1 cellular context compared by ENCODE assay signal in the genomic region with DNA sequence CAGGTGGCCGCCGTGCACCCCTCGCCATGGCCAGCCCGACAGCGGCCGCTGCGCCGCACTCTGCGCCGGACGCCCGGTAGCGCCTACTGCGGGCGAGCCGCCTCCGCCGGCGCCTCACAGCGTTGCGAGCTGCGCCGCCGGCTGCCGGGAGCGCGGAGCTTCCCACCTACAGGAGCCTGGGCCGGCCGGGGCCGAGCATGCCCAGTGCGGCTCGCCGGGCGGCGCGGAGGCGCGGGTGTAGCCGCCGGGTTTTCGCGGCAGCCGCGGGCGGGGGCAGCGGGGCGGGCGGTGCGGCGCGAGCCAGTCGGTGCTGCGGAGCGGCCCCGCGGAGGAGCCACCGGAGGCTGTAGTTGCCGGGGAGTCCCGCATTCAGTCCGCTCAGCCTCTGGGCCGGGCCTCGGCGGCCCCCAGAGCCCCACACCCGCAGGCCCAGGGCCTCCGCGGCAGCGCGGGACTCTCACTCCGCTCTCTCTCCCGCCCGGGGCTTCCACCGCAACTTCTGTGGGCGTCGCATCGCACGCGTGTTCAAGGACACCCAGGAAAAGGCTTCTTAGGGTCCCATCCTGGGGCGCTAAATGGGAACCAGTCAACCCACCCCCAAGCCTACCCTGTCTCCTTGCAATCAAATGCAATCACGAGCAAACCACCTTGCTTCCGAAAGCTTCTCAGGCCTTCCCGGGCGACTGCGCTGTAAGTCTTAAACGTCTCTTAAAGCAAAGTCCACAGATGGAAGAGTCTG.
TF ChIP-seq lines count a peak whose summit lies in the region.

A gene (minus strand): TSS at position 143 of the 739 bp plus-strand sequence. CDS start 20,518 bp downstream, outside the sequence.

TF ChIP-seq in K562, 482 proteins besides CTCF, POLR2A, EP300 and RAD21 (continued from another document and continues in another):
- TF ChIP-seq YBX1 (IDR thresholded peaks at IDR 0.05) (no peak), TRIM28 (IDR thresholded peaks at IDR 0.05) (no peak), ZFX (CRISPR knock-in tag; IDR thresholded peaks at IDR 0.05) (peak; percentile 44; the same call in 1 of the 2 replicates), HIVEP1 (CRISPR knock-in tag; IDR thresholded peaks at IDR 0.05) (no peak), POLR2G (IDR thresholded peaks at IDR 0.05; ENCODE audit: low read depth, low read length) (peak; percentile 90), RCOR1 (IDR thresholded peaks at IDR 0.05; ENCODE audit: borderline replicate concordance in 1 of 2, low read depth in 2 of 2, low read length in 2 of 2) (no peak), TGIF2 (CRISPR knock-in tag; IDR thresholded peaks at IDR 0.05) (no peak), ZNF143 (CRISPR knock-in tag; IDR thresholded peaks at IDR 0.05) (no peak), NELFE (IDR thresholded peaks at IDR 0.05; ENCODE audit: insufficient read depth, insufficient read length) (no peak), ZNF3 (CRISPR knock-in tag; IDR thresholded peaks at IDR 0.05) (no peak), HNRNPL (IDR thresholded peaks at IDR 0.05; ENCODE audit: low read depth, low read length) (0 out of 2 replicates have a peak, but pooled peaks have one; percentile 38)
- TF ChIP-seq, protein P1, sequence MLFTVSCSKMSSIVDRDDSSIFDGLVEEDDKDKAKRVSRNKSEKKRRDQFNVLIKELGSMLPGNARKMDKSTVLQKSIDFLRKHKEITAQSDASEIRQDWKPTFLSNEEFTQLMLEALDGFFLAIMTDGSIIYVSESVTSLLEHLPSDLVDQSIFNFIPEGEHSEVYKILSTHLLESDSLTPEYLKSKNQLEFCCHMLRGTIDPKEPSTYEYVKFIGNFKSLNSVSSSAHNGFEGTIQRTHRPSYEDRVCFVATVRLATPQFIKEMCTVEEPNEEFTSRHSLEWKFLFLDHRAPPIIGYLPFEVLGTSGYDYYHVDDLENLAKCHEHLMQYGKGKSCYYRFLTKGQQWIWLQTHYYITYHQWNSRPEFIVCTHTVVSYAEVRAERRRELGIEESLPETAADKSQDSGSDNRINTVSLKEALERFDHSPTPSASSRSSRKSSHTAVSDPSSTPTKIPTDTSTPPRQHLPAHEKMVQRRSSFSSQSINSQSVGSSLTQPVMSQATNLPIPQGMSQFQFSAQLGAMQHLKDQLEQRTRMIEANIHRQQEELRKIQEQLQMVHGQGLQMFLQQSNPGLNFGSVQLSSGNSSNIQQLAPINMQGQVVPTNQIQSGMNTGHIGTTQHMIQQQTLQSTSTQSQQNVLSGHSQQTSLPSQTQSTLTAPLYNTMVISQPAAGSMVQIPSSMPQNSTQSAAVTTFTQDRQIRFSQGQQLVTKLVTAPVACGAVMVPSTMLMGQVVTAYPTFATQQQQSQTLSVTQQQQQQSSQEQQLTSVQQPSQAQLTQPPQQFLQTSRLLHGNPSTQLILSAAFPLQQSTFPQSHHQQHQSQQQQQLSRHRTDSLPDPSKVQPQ (CRISPR knock-in tag; IDR thresholded peaks at IDR 0.05; ENCODE audit: borderline replicate concordance): no peak
- TF ChIP-seq, protein P2, sequence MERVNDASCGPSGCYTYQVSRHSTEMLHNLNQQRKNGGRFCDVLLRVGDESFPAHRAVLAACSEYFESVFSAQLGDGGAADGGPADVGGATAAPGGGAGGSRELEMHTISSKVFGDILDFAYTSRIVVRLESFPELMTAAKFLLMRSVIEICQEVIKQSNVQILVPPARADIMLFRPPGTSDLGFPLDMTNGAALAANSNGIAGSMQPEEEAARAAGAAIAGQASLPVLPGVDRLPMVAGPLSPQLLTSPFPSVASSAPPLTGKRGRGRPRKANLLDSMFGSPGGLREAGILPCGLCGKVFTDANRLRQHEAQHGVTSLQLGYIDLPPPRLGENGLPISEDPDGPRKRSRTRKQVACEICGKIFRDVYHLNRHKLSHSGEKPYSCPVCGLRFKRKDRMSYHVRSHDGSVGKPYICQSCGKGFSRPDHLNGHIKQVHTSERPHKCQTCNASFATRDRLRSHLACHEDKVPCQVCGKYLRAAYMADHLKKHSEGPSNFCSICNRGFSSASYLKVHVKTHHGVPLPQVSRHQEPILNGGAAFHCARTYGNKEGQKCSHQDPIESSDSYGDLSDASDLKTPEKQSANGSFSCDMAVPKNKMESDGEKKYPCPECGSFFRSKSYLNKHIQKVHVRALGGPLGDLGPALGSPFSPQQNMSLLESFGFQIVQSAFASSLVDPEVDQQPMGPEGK (CRISPR knock-in tag; IDR thresholded peaks at IDR 0.05; ENCODE audit: borderline replicate concordance): no peak
- TF ChIP-seq, protein P3, sequence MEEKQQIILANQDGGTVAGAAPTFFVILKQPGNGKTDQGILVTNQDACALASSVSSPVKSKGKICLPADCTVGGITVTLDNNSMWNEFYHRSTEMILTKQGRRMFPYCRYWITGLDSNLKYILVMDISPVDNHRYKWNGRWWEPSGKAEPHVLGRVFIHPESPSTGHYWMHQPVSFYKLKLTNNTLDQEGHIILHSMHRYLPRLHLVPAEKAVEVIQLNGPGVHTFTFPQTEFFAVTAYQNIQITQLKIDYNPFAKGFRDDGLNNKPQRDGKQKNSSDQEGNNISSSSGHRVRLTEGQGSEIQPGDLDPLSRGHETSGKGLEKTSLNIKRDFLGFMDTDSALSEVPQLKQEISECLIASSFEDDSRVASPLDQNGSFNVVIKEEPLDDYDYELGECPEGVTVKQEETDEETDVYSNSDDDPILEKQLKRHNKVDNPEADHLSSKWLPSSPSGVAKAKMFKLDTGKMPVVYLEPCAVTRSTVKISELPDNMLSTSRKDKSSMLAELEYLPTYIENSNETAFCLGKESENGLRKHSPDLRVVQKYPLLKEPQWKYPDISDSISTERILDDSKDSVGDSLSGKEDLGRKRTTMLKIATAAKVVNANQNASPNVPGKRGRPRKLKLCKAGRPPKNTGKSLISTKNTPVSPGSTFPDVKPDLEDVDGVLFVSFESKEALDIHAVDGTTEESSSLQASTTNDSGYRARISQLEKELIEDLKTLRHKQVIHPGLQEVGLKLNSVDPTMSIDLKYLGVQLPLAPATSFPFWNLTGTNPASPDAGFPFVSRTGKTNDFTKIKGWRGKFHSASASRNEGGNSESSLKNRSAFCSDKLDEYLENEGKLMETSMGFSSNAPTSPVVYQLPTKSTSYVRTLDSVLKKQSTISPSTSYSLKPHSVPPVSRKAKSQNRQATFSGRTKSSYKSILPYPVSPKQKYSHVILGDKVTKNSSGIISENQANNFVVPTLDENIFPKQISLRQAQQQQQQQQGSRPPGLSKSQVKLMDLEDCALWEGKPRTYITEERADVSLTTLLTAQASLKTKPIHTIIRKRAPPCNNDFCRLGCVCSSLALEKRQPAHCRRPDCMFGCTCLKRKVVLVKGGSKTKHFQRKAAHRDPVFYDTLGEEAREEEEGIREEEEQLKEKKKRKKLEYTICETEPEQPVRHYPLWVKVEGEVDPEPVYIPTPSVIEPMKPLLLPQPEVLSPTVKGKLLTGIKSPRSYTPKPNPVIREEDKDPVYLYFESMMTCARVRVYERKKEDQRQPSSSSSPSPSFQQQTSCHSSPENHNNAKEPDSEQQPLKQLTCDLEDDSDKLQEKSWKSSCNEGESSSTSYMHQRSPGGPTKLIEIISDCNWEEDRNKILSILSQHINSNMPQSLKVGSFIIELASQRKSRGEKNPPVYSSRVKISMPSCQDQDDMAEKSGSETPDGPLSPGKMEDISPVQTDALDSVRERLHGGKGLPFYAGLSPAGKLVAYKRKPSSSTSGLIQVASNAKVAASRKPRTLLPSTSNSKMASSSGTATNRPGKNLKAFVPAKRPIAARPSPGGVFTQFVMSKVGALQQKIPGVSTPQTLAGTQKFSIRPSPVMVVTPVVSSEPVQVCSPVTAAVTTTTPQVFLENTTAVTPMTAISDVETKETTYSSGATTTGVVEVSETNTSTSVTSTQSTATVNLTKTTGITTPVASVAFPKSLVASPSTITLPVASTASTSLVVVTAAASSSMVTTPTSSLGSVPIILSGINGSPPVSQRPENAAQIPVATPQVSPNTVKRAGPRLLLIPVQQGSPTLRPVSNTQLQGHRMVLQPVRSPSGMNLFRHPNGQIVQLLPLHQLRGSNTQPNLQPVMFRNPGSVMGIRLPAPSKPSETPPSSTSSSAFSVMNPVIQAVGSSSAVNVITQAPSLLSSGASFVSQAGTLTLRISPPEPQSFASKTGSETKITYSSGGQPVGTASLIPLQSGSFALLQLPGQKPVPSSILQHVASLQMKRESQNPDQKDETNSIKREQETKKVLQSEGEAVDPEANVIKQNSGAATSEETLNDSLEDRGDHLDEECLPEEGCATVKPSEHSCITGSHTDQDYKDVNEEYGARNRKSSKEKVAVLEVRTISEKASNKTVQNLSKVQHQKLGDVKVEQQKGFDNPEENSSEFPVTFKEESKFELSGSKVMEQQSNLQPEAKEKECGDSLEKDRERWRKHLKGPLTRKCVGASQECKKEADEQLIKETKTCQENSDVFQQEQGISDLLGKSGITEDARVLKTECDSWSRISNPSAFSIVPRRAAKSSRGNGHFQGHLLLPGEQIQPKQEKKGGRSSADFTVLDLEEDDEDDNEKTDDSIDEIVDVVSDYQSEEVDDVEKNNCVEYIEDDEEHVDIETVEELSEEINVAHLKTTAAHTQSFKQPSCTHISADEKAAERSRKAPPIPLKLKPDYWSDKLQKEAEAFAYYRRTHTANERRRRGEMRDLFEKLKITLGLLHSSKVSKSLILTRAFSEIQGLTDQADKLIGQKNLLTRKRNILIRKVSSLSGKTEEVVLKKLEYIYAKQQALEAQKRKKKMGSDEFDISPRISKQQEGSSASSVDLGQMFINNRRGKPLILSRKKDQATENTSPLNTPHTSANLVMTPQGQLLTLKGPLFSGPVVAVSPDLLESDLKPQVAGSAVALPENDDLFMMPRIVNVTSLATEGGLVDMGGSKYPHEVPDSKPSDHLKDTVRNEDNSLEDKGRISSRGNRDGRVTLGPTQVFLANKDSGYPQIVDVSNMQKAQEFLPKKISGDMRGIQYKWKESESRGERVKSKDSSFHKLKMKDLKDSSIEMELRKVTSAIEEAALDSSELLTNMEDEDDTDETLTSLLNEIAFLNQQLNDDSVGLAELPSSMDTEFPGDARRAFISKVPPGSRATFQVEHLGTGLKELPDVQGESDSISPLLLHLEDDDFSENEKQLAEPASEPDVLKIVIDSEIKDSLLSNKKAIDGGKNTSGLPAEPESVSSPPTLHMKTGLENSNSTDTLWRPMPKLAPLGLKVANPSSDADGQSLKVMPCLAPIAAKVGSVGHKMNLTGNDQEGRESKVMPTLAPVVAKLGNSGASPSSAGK (IDR thresholded peaks at IDR 0.05): peak; percentile 64
- TF ChIP-seq, protein P4, sequence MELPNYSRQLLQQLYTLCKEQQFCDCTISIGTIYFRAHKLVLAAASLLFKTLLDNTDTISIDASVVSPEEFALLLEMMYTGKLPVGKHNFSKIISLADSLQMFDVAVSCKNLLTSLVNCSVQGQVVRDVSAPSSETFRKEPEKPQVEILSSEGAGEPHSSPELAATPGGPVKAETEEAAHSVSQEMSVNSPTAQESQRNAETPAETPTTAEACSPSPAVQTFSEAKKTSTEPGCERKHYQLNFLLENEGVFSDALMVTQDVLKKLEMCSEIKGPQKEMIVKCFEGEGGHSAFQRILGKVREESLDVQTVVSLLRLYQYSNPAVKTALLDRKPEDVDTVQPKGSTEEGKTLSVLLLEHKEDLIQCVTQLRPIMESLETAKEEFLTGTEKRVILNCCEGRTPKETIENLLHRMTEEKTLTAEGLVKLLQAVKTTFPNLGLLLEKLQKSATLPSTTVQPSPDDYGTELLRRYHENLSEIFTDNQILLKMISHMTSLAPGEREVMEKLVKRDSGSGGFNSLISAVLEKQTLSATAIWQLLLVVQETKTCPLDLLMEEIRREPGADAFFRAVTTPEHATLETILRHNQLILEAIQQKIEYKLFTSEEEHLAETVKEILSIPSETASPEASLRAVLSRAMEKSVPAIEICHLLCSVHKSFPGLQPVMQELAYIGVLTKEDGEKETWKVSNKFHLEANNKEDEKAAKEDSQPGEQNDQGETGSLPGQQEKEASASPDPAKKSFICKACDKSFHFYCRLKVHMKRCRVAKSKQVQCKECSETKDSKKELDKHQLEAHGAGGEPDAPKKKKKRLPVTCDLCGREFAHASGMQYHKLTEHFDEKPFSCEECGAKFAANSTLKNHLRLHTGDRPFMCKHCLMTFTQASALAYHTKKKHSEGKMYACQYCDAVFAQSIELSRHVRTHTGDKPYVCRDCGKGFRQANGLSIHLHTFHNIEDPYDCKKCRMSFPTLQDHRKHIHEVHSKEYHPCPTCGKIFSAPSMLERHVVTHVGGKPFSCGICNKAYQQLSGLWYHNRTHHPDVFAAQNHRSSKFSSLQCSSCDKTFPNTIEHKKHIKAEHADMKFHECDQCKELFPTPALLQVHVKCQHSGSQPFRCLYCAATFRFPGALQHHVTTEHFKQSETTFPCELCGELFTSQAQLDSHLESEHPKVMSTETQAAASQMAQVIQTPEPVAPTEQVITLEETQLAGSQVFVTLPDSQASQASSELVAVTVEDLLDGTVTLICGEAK (IDR thresholded peaks at IDR 0.05): no peak
- TF ChIP-seq, protein P4 (CRISPR knock-in tag; IDR thresholded peaks at IDR 0.05): no peak
